Comparison of ENCODE assay signal across 13 cellular contexts in the genomic region with DNA sequence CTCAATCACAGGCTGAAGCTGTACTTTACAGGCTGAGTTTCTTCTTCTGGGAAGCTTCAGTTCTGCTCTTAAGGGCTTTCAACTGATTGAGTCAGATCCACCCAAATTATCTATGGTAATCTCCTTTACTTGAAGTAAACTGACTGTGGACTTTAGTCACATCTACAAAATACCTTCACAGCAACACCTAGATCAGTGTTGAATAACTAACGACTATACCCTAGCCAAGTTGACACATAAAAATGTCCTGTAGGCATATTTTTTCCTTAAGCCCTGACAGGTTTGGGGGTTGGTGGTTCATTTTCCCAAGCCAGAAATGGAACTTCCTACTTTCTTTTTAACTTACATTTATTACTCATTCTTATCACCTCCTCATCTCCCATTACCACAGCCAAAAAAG. TPM values are rescaled to one million over a fixed set of nuclear protein-coding genes. Genes with fewer than 3 reads are reported as not detected.
DNase-seq lines count a peak whose midpoint lies in the region; ATAC-seq and TF ChIP-seq lines count a peak whose summit lies in the region.
"Had no signal": no experiment of that assay in that cellular context is flagged by ENCODE, and none has a peak within 500 bp of the region (broad histone marks: within the 10 kb centered on the region; RNA-seq: fewer than 3 reads in every experiment).

No MANE protein-coding gene starts in this region.

- TF ChIP-seq CTCF in smooth muscle cell (IDR thresholded peaks at IDR 0.05; ENCODE audit: borderline replicate concordance, insufficient read depth, poor library complexity, severe bottlenecking) (no peak), colonic mucosa (IDR thresholded peaks at IDR 0.05) (no peak), GM13976 (IDR thresholded peaks at IDR 0.05; ENCODE audit: borderline replicate concordance, control extremely low read depth, extremely low read depth, insufficient read depth, missing control alignments) (no peak)

- no peaks in the 10 kb centered on the region for H3K4me1 ChIP-seq in smooth muscle cell (ENCODE audit: low read depth)
- no peaks in the 10 kb centered on the region for H3K4me1 ChIP-seq in colonic mucosa

- intact Hi-C loops in left colon (cut with DNase I, micrococcal nuclease) (no loop called here), colonic mucosa (cut with DNase I) (no loop called here)

- no peaks in the 10 kb centered on the region for H4K20me1 ChIP-seq in smooth muscle cell (ENCODE audit: low read depth)

- in situ Hi-C loops in GM13976 (cut with MboI; ENCODE audit: low sequenced_read_pairs, unreplicated experiment): no loop called here

- H3F3A ChIP-seq in smooth muscle cell (ENCODE audit: low read depth): no peaks in the 10 kb centered on the region

- H2AFZ ChIP-seq in smooth muscle cell (ENCODE audit: low read depth): no peak overlapping the region

- ATAC-seq in left colon: peak; percentile 53
- ATAC-seq: CD8-positive, alpha-beta T cell; HCT116 had no signal

- no peaks in the 10 kb centered on the region for H3K27me3 ChIP-seq in smooth muscle cell (ENCODE audit: low read depth)
- no peaks in the 10 kb centered on the region for H3K27me3 ChIP-seq in colonic mucosa

- WGBS in smooth muscle cell (ENCODE audit: low lambda C conversion rate): 57% methylated on average over 1 of the region's 1 CpG

- no peak overlapping the region for H3K4me3 ChIP-seq in smooth muscle cell
- H3K4me3 ChIP-seq in colonic mucosa: no peak overlapping the region

- H3K27ac ChIP-seq in epithelial cell of prostate: peak overlapping the region; percentile 20
- peak overlapping the region; percentile 21 for H3K27ac ChIP-seq in smooth muscle cell (ENCODE audit: low read depth)
- no peak overlapping the region for H3K27ac ChIP-seq in colonic mucosa
- H3K27ac ChIP-seq: HL-60 had no signal

- H3K36me3 ChIP-seq in smooth muscle cell (ENCODE audit: low read depth) (no peaks in the 10 kb centered on the region), colonic mucosa (no peaks in the 10 kb centered on the region)

- peaks cover 31% of the 10 kb centered on the region for H3K79me2 ChIP-seq in smooth muscle cell (ENCODE audit: low read depth)

- no peaks in the 10 kb centered on the region for H3K9me3 ChIP-seq in smooth muscle cell (replicated peaks; ENCODE audit: low read depth)
- H3K9me3 ChIP-seq in colonic mucosa: no peaks in the 10 kb centered on the region

- no peak overlapping the region for H3K4me2 ChIP-seq in smooth muscle cell

- H3K9ac ChIP-seq in smooth muscle cell (ENCODE audit: low read depth) (no peak overlapping the region), colonic mucosa (ENCODE audit: low read depth in 2 of 2, low read length in 2 of 2) (no peak overlapping the region)

- DNase-seq in LoVo (ENCODE audit: low spot score) (peak; percentile 27), epithelial cell of prostate (ENCODE audit: low read depth, low spot score) (no peak), left colon (no peak), smooth muscle cell (lab: John Stamatoyannopoulos, UW; ENCODE audit: unreplicated experiment) (no peak), colonic mucosa (no peak), GM13976 (ENCODE audit: low spot score) (no peak), SIG-M5 (lab: John Stamatoyannopoulos, UW) (no peak), RKO (ENCODE audit: low spot score) (no peak)
- DNase-seq: CD8-positive, alpha-beta T cell; DMS79 treated with DMSO at 0.1 percent for 48 hours; EL had no signal

RNA-seq across cellular contexts. Expression of a gene that starts 42.9 kb away (rescaled TPM):
- 100 to 1,000 TPM; 113 to 127 TPM for total RNA-seq in left colon
- total RNA-seq in smooth muscle cell: 42.3 and 46.5 TPM in 2 replicates
- polyA plus RNA-seq in smooth muscle cell: 18.8 and 19.4 TPM in 2 replicates
- total RNA-seq in colonic mucosa: 100 to 1,000 TPM in 1 of 2 donors, 10 to 100 TPM in 1; 85.2 to 149 TPM
